ENCODE assay signal across 24 cellular contexts in genomic region chr2:37579314-37579713, GRCh38.
"Had no signal": no experiment of that assay in that cellular context is flagged by ENCODE, and none has a peak within 500 bp of the region (broad histone marks: within the 10 kb centered on the region; RNA-seq: fewer than 3 reads in every experiment).

No MANE protein-coding gene starts in this region.

- DNase-seq: Kasumi-1, MM.1S, NCI-H1092 treated with DMSO at 0.1 percent for 48 hours, NCI-H1436, NCI-H187, NCI-H2029, NCI-H2081 treated with DMSO at 0.1 percent for 48 hours, NCI-H2171, NCI-H226, NCI-H446, NCI-H510A, NCI-H524 treated with DMSO at 0.1 percent for 48 hours, NCI-H69, NCI-H774, Right ventricle myocardium superior, RPMI8226, SIG-M5, T-helper 1 cell had no signal

- H3K36me3 ChIP-seq: SJSA1 had no signal

- H3K4me3 ChIP-seq: K562, SJSA1, SK-N-MC had no signal

- H3K27me3 ChIP-seq: SJSA1 had no signal

- FAIRE-seq: K562, RCC 7860 had no signal

- ATAC-seq: K562 had no signal

- H3K27ac ChIP-seq: HL-60, KMS-11, SJSA1, SK-N-MC had no signal

- H3K4me2 ChIP-seq: KMS-11 had no signal

- H3K9me3 ChIP-seq: SJSA1 had no signal

- H3K9ac ChIP-seq: KMS-11 had no signal
